17 cellular contexts compared by ENCODE assay signal in genomic region chr18:1147616-1148184, GRCh38.
"Had no signal": no experiment of that assay in that cellular context is flagged by ENCODE, and none has a peak within 500 bp of the region (broad histone marks: within the 10 kb centered on the region; RNA-seq: fewer than 3 reads in every experiment).

No MANE protein-coding gene starts in this region.

- H3K27me3 Mint-ChIP-seq: activated CD4-positive, alpha-beta memory T cell treated with anti-CD3 and anti-CD28 coated beads, Interleukin-2, amount 10 ng/mL, durations not matched to agents 7 days and 5 days; stimulated activated naive CD8-positive, alpha-beta T cell treated with anti-CD3 and anti-CD28 coated beads, Interleukin-15, amount 100 ng/mL, for 72 hours had no signal

- H3K4me1 ChIP-seq: esophagus muscularis mucosa, lower lobe of right lung, sigmoid colon, upper lobe of left lung had no signal

- H3K27ac ChIP-seq: esophagus muscularis mucosa, hepatocyte, lower lobe of right lung, sigmoid colon, upper lobe of left lung, VCaP had no signal

- H3K27me3 ChIP-seq: esophagus muscularis mucosa, hepatocyte, sigmoid colon, upper lobe of left lung had no signal

- H2AFZ ChIP-seq: hepatocyte had no signal

- H3K4me2 ChIP-seq: hepatocyte had no signal

- H3K4me3 Mint-ChIP-seq: activated CD4-positive, alpha-beta memory T cell treated with anti-CD3 and anti-CD28 coated beads, Interleukin-2, amount 10 ng/mL, durations not matched to agents 7 days and 5 days; neural crest cell; stimulated activated naive CD8-positive, alpha-beta T cell treated with anti-CD3 and anti-CD28 coated beads, Interleukin-15, amount 100 ng/mL, for 72 hours had no signal

- ATAC-seq: activated naive CD4-positive, alpha-beta T cell treated with anti-CD3 and anti-CD28 coated beads, Interleukin-2, amount 50 U/mL, for 72 hours; left colon; lower lobe of right lung; stimulated activated naive CD8-positive, alpha-beta T cell treated with anti-CD3 and anti-CD28 coated beads, Interleukin-15, amount 100 ng/mL, for 72 hours had no signal

- H3K27ac Mint-ChIP-seq: activated CD4-positive, alpha-beta memory T cell treated with anti-CD3 and anti-CD28 coated beads, Interleukin-2, amount 10 ng/mL, durations not matched to agents 7 days and 5 days; activated naive CD4-positive, alpha-beta T cell treated with anti-CD3 and anti-CD28 coated beads, Interleukin-2, amount 50 U/mL, for 72 hours; stimulated activated naive CD8-positive, alpha-beta T cell treated with anti-CD3 and anti-CD28 coated beads, Interleukin-15, amount 100 ng/mL, for 72 hours had no signal

- H3K4me1 Mint-ChIP-seq: activated CD4-positive, alpha-beta memory T cell treated with anti-CD3 and anti-CD28 coated beads, Interleukin-2, amount 10 ng/mL, durations not matched to agents 7 days and 5 days; neural crest cell; stimulated activated naive CD8-positive, alpha-beta T cell treated with anti-CD3 and anti-CD28 coated beads, Interleukin-15, amount 100 ng/mL, for 72 hours had no signal

- DNase-seq: activated CD4-positive, alpha-beta memory T cell treated with anti-CD3 and anti-CD28 coated beads, Interleukin-2, amount 10 ng/mL, durations not matched to agents 7 days and 5 days; activated effector memory CD4-positive, alpha-beta T cell treated with anti-CD3 and anti-CD28 coated beads, Interleukin-2, amount 50 U/mL, for 16 hours; activated T-cell treated with anti-CD3 and anti-CD28 coated beads, Interleukin-2, amount 50 U/mL, for 48 hours; caudate nucleus; left colon; lower lobe of right lung; midbrain; sigmoid colon; stimulated activated CD4-positive, alpha-beta T cell treated with anti-CD3 and anti-CD28 coated beads, Interleukin-1b, Interleukin-23, amount 100 ng/mL, for 48 hours; stimulated activated naive CD8-positive, alpha-beta T cell treated with anti-CD3 and anti-CD28 coated beads, Interleukin-15, amount 100 ng/mL, for 72 hours; T1000; upper lobe of left lung had no signal

- H3K79me2 ChIP-seq: hepatocyte had no signal
